In genomic region chr6:45877970-45878590, GRCh38 we compare ENCODE assay signal across 2 cellular contexts.
TF ChIP-seq lines count a peak whose summit lies in the region.

No MANE protein-coding gene starts in this region.

TF ChIP-seq in IMR-90, 13 proteins besides CTCF, POLR2A, EP300 and RAD21:
- TF ChIP-seq CHD1 (IDR thresholded peaks at IDR 0.05; ENCODE audit: low read depth, low read length): no peak
- TF ChIP-seq CEBPB (IDR thresholded peaks at IDR 0.05; ENCODE audit: low read depth, low read length): no peak
- TF ChIP-seq MAFK (IDR thresholded peaks at IDR 0.05; ENCODE audit: low read depth, low read length): no peak
- no peak for TF ChIP-seq RFX5 (IDR thresholded peaks at IDR 0.05; ENCODE audit: low read depth, low read length)
- no peak for TF ChIP-seq FOS (IDR thresholded peaks at IDR 0.05; ENCODE audit: low read depth, low read length)
- TF ChIP-seq MAZ (IDR thresholded peaks at IDR 0.05; ENCODE audit: borderline replicate concordance, low read depth, low read length): no peak
- no peak for TF ChIP-seq BHLHE40 (IDR thresholded peaks at IDR 0.05; ENCODE audit: low read depth, low read length)
- no peak for TF ChIP-seq SMC3 (IDR thresholded peaks at IDR 0.05; ENCODE audit: low read depth, low read length)
- TF ChIP-seq, protein P1, sequence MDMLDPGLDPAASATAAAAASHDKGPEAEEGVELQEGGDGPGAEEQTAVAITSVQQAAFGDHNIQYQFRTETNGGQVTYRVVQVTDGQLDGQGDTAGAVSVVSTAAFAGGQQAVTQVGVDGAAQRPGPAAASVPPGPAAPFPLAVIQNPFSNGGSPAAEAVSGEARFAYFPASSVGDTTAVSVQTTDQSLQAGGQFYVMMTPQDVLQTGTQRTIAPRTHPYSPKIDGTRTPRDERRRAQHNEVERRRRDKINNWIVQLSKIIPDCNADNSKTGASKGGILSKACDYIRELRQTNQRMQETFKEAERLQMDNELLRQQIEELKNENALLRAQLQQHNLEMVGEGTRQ (IDR thresholded peaks at IDR 0.05; ENCODE audit: low read depth, low read length): no peak
- TF ChIP-seq MXI1 (IDR thresholded peaks at IDR 0.05; ENCODE audit: borderline replicate concordance, low read depth, low read length): no peak
- TF ChIP-seq RCOR1 (IDR thresholded peaks at IDR 0.05; ENCODE audit: insufficient replicate concordance, low read length): no peak
- no peak for TF ChIP-seq NFE2L2 (IDR thresholded peaks at IDR 0.05; ENCODE audit: low read depth, low read length)

TF ChIP-seq in GM12878, 131 proteins besides CTCF, POLR2A, EP300 and RAD21:
- TF ChIP-seq RBBP5 (conservative IDR thresholded peaks at IDR 0.05) (no peak), SREBF1 (IDR thresholded peaks at IDR 0.05; ENCODE audit: low read length) (no peak), BRCA1 (IDR thresholded peaks at IDR 0.05; ENCODE audit: low read depth, low read length) (no peak), DPF2 (IDR thresholded peaks at IDR 0.05) (0 out of 2 replicates have a peak, but pooled peaks have one; percentile 35), IRF4 (IDR thresholded peaks at IDR 0.05; ENCODE audit: low read depth, low read length) (no peak), NFXL1 (IDR thresholded peaks at IDR 0.05; ENCODE audit: borderline replicate concordance) (no peak), MLLT1 (IDR thresholded peaks at IDR 0.05) (no peak), SPI1 (IDR thresholded peaks at IDR 0.05; ENCODE audit: borderline replicate concordance, insufficient read depth, low read depth, low read length) (no peak), STAT1 (conservative IDR thresholded peaks at IDR 0.05) (no peak), SREBF2 (IDR thresholded peaks at IDR 0.05; ENCODE audit: low read length) (no peak), MTA2 (IDR thresholded peaks at IDR 0.05; ENCODE audit: low read depth) (peak; percentile 59; the same call in 1 of the 2 replicates), RAD51 (IDR thresholded peaks at IDR 0.05) (no peak), SIX5 (IDR thresholded peaks at IDR 0.05; ENCODE audit: low read depth, low read length, severe bottlenecking) (no peak), MEF2B (IDR thresholded peaks at IDR 0.05; ENCODE audit: partially characterized antibody, poor library complexity, severe bottlenecking) (peak; percentile 62), ZNF384 (IDR thresholded peaks at IDR 0.05; ENCODE audit: borderline replicate concordance, low read depth, low read length) (no peak), BMI1 (IDR thresholded peaks at IDR 0.05; ENCODE audit: borderline replicate concordance) (no peak), PAX5 (IDR thresholded peaks at IDR 0.05; ENCODE audit: borderline replicate concordance, low read depth, low read length) (no peak), NR2F1 (conservative IDR thresholded peaks at IDR 0.05) (0 out of 2 replicates have a peak, but pooled peaks have one; percentile 13), FOXM1 (IDR thresholded peaks at IDR 0.05; ENCODE audit: low read depth, low read length) (no peak), ZZZ3 (IDR thresholded peaks at IDR 0.05; ENCODE audit: control insufficient read depth, insufficient read length, low read depth) (no peak), IKZF1 (conservative IDR thresholded peaks at IDR 0.05) (peak; percentile 52; the same call in 1 of the 2 replicates), TCF7 (IDR thresholded peaks at IDR 0.05; ENCODE audit: borderline replicate concordance) (no peak), ZNF217 (IDR thresholded peaks at IDR 0.05) (no peak), CREM (IDR thresholded peaks at IDR 0.05; ENCODE audit: low read depth) (no peak), NFYA (IDR thresholded peaks at IDR 0.05; ENCODE audit: borderline replicate concordance, low read depth, low read length) (no peak), ZNF24 (IDR thresholded peaks at IDR 0.05) (no peak), POLR2AphosphoS2 (IDR thresholded peaks at IDR 0.05; ENCODE audit: low read depth, low read length) (no peak), HDGF (IDR thresholded peaks at IDR 0.05) (no peak)
- TF ChIP-seq, protein P2, sequence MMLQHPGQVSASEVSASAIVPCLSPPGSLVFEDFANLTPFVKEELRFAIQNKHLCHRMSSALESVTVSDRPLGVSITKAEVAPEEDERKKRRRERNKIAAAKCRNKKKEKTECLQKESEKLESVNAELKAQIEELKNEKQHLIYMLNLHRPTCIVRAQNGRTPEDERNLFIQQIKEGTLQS (IDR thresholded peaks at IDR 0.05; ENCODE audit: borderline replicate concordance, extremely low read depth, low read depth, low read length): no peak
- TF ChIP-seq, protein P3, sequence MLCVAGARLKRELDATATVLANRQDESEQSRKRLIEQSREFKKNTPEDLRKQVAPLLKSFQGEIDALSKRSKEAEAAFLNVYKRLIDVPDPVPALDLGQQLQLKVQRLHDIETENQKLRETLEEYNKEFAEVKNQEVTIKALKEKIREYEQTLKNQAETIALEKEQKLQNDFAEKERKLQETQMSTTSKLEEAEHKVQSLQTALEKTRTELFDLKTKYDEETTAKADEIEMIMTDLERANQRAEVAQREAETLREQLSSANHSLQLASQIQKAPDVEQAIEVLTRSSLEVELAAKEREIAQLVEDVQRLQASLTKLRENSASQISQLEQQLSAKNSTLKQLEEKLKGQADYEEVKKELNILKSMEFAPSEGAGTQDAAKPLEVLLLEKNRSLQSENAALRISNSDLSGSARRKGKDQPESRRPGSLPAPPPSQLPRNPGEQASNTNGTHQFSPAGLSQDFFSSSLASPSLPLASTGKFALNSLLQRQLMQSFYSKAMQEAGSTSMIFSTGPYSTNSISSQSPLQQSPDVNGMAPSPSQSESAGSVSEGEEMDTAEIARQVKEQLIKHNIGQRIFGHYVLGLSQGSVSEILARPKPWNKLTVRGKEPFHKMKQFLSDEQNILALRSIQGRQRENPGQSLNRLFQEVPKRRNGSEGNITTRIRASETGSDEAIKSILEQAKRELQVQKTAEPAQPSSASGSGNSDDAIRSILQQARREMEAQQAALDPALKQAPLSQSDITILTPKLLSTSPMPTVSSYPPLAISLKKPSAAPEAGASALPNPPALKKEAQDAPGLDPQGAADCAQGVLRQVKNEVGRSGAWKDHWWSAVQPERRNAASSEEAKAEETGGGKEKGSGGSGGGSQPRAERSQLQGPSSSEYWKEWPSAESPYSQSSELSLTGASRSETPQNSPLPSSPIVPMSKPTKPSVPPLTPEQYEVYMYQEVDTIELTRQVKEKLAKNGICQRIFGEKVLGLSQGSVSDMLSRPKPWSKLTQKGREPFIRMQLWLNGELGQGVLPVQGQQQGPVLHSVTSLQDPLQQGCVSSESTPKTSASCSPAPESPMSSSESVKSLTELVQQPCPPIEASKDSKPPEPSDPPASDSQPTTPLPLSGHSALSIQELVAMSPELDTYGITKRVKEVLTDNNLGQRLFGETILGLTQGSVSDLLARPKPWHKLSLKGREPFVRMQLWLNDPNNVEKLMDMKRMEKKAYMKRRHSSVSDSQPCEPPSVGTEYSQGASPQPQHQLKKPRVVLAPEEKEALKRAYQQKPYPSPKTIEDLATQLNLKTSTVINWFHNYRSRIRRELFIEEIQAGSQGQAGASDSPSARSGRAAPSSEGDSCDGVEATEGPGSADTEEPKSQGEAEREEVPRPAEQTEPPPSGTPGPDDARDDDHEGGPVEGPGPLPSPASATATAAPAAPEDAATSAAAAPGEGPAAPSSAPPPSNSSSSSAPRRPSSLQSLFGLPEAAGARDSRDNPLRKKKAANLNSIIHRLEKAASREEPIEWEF (IDR thresholded peaks at IDR 0.05; ENCODE audit: insufficient replicate concordance, low read depth, low read length): no peak
- TF ChIP-seq, protein P4, sequence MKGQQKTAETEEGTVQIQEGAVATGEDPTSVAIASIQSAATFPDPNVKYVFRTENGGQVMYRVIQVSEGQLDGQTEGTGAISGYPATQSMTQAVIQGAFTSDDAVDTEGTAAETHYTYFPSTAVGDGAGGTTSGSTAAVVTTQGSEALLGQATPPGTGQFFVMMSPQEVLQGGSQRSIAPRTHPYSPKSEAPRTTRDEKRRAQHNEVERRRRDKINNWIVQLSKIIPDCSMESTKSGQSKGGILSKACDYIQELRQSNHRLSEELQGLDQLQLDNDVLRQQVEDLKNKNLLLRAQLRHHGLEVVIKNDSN (IDR thresholded peaks at IDR 0.05; ENCODE audit: borderline replicate concordance, extremely low read length, insufficient read depth, low read depth, low read length): no peak
- TF ChIP-seq, protein P5, sequence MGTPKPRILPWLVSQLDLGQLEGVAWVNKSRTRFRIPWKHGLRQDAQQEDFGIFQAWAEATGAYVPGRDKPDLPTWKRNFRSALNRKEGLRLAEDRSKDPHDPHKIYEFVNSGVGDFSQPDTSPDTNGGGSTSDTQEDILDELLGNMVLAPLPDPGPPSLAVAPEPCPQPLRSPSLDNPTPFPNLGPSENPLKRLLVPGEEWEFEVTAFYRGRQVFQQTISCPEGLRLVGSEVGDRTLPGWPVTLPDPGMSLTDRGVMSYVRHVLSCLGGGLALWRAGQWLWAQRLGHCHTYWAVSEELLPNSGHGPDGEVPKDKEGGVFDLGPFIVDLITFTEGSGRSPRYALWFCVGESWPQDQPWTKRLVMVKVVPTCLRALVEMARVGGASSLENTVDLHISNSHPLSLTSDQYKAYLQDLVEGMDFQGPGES (IDR thresholded peaks at IDR 0.05): no peak
- TF ChIP-seq, protein P6, sequence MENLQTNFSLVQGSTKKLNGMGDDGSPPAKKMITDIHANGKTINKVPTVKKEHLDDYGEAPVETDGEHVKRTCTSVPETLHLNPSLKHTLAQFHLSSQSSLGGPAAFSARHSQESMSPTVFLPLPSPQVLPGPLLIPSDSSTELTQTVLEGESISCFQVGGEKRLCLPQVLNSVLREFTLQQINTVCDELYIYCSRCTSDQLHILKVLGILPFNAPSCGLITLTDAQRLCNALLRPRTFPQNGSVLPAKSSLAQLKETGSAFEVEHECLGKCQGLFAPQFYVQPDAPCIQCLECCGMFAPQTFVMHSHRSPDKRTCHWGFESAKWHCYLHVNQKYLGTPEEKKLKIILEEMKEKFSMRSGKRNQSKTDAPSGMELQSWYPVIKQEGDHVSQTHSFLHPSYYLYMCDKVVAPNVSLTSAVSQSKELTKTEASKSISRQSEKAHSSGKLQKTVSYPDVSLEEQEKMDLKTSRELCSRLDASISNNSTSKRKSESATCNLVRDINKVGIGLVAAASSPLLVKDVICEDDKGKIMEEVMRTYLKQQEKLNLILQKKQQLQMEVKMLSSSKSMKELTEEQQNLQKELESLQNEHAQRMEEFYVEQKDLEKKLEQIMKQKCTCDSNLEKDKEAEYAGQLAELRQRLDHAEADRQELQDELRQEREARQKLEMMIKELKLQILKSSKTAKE (IDR thresholded peaks at IDR 0.05; ENCODE audit: low read depth, poor library complexity, severe bottlenecking): no peak
TF ChIP-seq in GM12878: peak in this region for 5.
